8 cellular contexts compared by ENCODE assay signal in the genomic region with DNA sequence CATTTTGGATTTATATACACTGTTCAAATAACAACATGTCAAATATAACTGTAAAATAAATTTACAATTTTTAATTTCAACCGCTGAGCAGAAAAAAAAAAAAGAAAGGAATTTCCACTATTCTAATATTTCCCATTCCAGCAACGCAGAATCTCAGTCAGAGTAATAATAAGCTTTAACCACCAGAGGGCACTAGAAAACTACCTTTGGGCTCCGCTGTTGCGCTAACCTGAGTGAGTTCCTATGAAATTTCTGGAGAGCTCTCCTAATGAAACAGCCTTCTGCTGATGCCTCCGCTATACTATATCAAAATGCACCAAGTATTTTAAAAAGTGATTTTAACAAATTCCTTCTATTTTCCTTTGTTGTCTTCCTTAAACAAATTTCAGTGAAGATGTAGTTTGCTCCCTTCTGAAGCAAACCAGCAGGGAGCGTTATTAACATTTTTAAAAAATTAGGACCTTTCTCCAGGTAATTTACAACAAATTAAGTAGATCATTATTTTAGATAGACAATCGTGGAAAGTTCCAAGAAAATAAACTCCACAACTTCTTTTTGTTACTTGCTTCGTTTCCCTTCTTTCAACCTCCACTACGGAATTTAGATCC. TPM values are rescaled to one million over a fixed set of nuclear protein-coding genes. Genes with fewer than 3 reads are reported as not detected.
DNase-seq lines count a peak whose midpoint lies in the region; ATAC-seq and TF ChIP-seq lines count a peak whose summit lies in the region.

No MANE protein-coding gene starts in this region.

- 0 out of 4 replicates have a peak, but pooled peaks cover 0 to 5% of the 10 kb centered on the region in 2 experiments for H3K4me1 ChIP-seq in HCT116 (ENCODE audit: control insufficient read depth in 1 of 2, insufficient read depth in 2 of 2, low read length in 2 of 2)
- H3K4me1 ChIP-seq in Loucy (ENCODE audit: insufficient read depth, low read length, poor library complexity, severe bottlenecking) = peaks cover 4% of the 10 kb centered on the region
- no peaks in the 10 kb centered on the region for H3K4me1 ChIP-seq in lower lobe of right lung

- H3K27me3 ChIP-seq in AG04450 (ENCODE audit: control insufficient read depth, insufficient read depth, low read length) (no peaks in the 10 kb centered on the region), HCT116 (ENCODE audit: insufficient read depth, low read length) (no peaks in the 10 kb centered on the region), Loucy (ENCODE audit: insufficient read depth, low read length, poor library complexity, severe bottlenecking) (no peaks in the 10 kb centered on the region), lower lobe of right lung (ENCODE audit: low read depth) (no peaks in the 10 kb centered on the region)

- H3K79me2 ChIP-seq in HCT116 (ENCODE audit: insufficient read depth, low read length) = no peaks in the 10 kb centered on the region
- H3K79me2 ChIP-seq in Loucy (ENCODE audit: insufficient read depth, low read length) = no peaks in the 10 kb centered on the region

- no peak overlapping the region for H3K27ac ChIP-seq in AG04450 (ENCODE audit: low read depth, low read length)
- no peak overlapping the region for H3K27ac ChIP-seq in HCT116 (ENCODE audit: low read depth, low read length)
- H3K27ac ChIP-seq in lower lobe of right lung = no peak overlapping the region

- H3K36me3 ChIP-seq in HCT116 (ENCODE audit: control insufficient read depth in 1 of 2, insufficient read depth in 2 of 2, low read length in 2 of 2) = no peaks in the 10 kb centered on the region
- H3K36me3 ChIP-seq in Loucy (ENCODE audit: insufficient read depth, low read length) = no peaks in the 10 kb centered on the region
- no peaks in the 10 kb centered on the region for H3K36me3 ChIP-seq in lower lobe of right lung

- no peak overlapping the region for H3K4me3 Mint-ChIP-seq in type B pancreatic cell

- H3K27ac Mint-ChIP-seq in type B pancreatic cell = no peak overlapping the region

- H3K4me3 ChIP-seq in AG04450 (ENCODE audit: low read depth, low read length) (no peak overlapping the region), HCT116 (replicated peaks in 1 of 2; ENCODE audit: low read depth in 1 of 2, low read length in 2 of 2) (no peak overlapping the region), Loucy (ENCODE audit: low read length, poor library complexity, severe bottlenecking) (no peak overlapping the region), lower lobe of right lung (no peak overlapping the region)

- no peak overlapping the region for H3K4me2 ChIP-seq in HCT116 (ENCODE audit: low read length)
- H3K4me2 ChIP-seq in Loucy (ENCODE audit: low read depth, low read length, poor library complexity, severe bottlenecking) = no peak overlapping the region

- H3K36me3 Mint-ChIP-seq in type B pancreatic cell = no peaks in the 10 kb centered on the region

- TF ChIP-seq CTCF in AG04450 (IDR thresholded peaks at IDR 0.05; ENCODE audit: low read depth, low read length) (peak; percentile 73), GM10266 (IDR thresholded peaks at IDR 0.05; ENCODE audit: control insufficient read depth, insufficient read depth, low read depth, missing control alignments) (peak; percentile 73), HCT116 (IDR thresholded peaks at IDR 0.05 in 2 of 3, conservative IDR thresholded peaks at IDR 0.05 in 1 of 3; ENCODE audit: borderline replicate concordance in 1 of 3, insufficient read depth in 1 of 3, low read depth in 2 of 3, low read length in 2 of 3) (peak; percentile 56 to 80 (median 78)), Loucy (conservative IDR thresholded peaks at IDR 0.05; ENCODE audit: low read length) (peak; percentile 85), lower lobe of right lung (IDR thresholded peaks at IDR 0.05) (peak; percentile 84), type B pancreatic cell (conservative IDR thresholded peaks at IDR 0.05) (peak; percentile 90)

- CTCF ChIA-PET in AG04450 (lab: Charles Lee) (interaction anchor here (0.6 to 13.2 kb wide), 52 partner anchors 9 to 1925 kb away, joined by 3 to 299 read pairs (median 5); partner anchors contain the start of genes ACVR1C, ERMN and GALNT5), HCT116 (lab: Charles Lee) (interaction anchor here (0.7 to 2.8 kb wide), 23 partner anchors 9 to 1417 kb away, joined by 3 to 18 read pairs (median 4); partner anchors contain the start of genes ERMN and GALNT5)

- H3K9me3 ChIP-seq in AG04450 (ENCODE audit: control insufficient read depth, insufficient read depth, low read length) = no peaks in the 10 kb centered on the region
- H3K9me3 ChIP-seq in HCT116 (ENCODE audit: control insufficient read depth in 1 of 2, insufficient read depth in 1 of 2, low read depth in 1 of 2, low read length in 2 of 2) = no peaks in the 10 kb centered on the region
- H3K9me3 ChIP-seq in Loucy (ENCODE audit: insufficient read depth, low read depth, low read length) = no peaks in the 10 kb centered on the region
- no peaks in the 10 kb centered on the region for H3K9me3 ChIP-seq in lower lobe of right lung

- no peaks in the 10 kb centered on the region for H3F3A ChIP-seq in Loucy (ENCODE audit: low read depth)

- peak; percentile 83 for TF ChIP-seq RAD21 in HCT116 (IDR thresholded peaks at IDR 0.05; ENCODE audit: low read depth)

- BruUV-seq in HCT116 (replicated peaks; lab: Mats Ljungman, UMichigan) = no TSS peak

- intact Hi-C loops in HCT116 (cut with micrococcal nuclease) (loop anchor here (1.0 to 5.0 kb wide), 2 partner anchors 190 to 708 kb away; no protein-coding TSS in a partner anchor), lower lobe of right lung (cut with DNase I) (no loop called here)

- TF ChIP-seq POLR2A in HCT116 (IDR thresholded peaks at IDR 0.05; ENCODE audit: borderline replicate concordance, extremely low read depth, insufficient read depth, insufficient read length) = no peak

- RAD21 ChIA-PET in HCT116 (lab: Charles Lee; ENCODE audit: low non-redundant PET in 1 of 2, low total read pairs in 2 of 2, uncharacterized antibody in 2 of 2, unreplicated experiment in 2 of 2) = interaction anchor here (1.3 to 1.4 kb wide), 3 partner anchors 25 to 708 kb away, joined by 3 to 4 read pairs (median 3); no protein-coding TSS in a partner anchor

- no peaks in the 10 kb centered on the region for H3K9me2 ChIP-seq in HCT116 (ENCODE audit: insufficient read depth)
- no peaks in the 10 kb centered on the region for H3K9me2 ChIP-seq in Loucy (replicated peaks; ENCODE audit: low read depth, low read length)

- H3K27me3 Mint-ChIP-seq in type B pancreatic cell = peaks cover 10% of the 10 kb centered on the region

- H2AFZ ChIP-seq in HCT116 (ENCODE audit: low read depth, low read length, poor library complexity, severe bottlenecking) (no peak overlapping the region), Loucy (ENCODE audit: low read length) (no peak overlapping the region)

- H3K9ac ChIP-seq in HCT116 (ENCODE audit: low read length) (no peak overlapping the region), Loucy (ENCODE audit: low read depth, low read length, poor library complexity, severe bottlenecking) (no peak overlapping the region)

- DNase-seq in AG04450 (ENCODE audit: low read depth, low spot score) (peak; percentile 16), GM10266 (ENCODE audit: extremely low spot score) (peak; percentile 22), HCT116 (ENCODE audit: low read depth, low spot score) (peak; percentile 13), SKM-1 (lab: John Stamatoyannopoulos, UW; ENCODE audit: unreplicated experiment) (peak; percentile 37), dermis microvascular lymphatic vessel endothelial cell (ENCODE audit: low read depth in 2 of 2) (peak; percentile 20 to 41), lower lobe of right lung (no peak), type B pancreatic cell (ENCODE audit: extremely low spot score, unreplicated experiment) (no peak)

- POLR2A ChIA-PET in AG04450 (lab: Yijun Ruan, JAX) = interaction anchor here (1.2 kb wide), 1 partner anchor 42 kb away, joined by 3 read pairs; no protein-coding TSS in a partner anchor
- POLR2A ChIA-PET in HCT116 (lab: Charles Lee) = no interaction called here

- H3K9me3 Mint-ChIP-seq in type B pancreatic cell = no peaks in the 10 kb centered on the region

- no peaks in the 10 kb centered on the region for H4K20me1 ChIP-seq in HCT116 (ENCODE audit: insufficient read depth)
- H4K20me1 ChIP-seq in Loucy (ENCODE audit: insufficient read depth, low read length, poor library complexity, severe bottlenecking) = no peaks in the 10 kb centered on the region

- peaks cover 8% of the 10 kb centered on the region for H3K4me1 Mint-ChIP-seq in type B pancreatic cell (ENCODE audit: unreplicated experiment)

- peak; percentile 88 for ATAC-seq in HCT116
- ATAC-seq in lower lobe of right lung = peak; percentile 83 to 88

TF ChIP-seq in HCT116, 20 proteins besides CTCF, POLR2A, EP300 and RAD21 (continues in another document):
- TF ChIP-seq ZBTB33 (IDR thresholded peaks at IDR 0.05; ENCODE audit: extremely low read depth, insufficient replicate concordance, low read length) = no peak
- no peak for TF ChIP-seq JUND (IDR thresholded peaks at IDR 0.05)
- TF ChIP-seq YY1 (IDR thresholded peaks at IDR 0.05; ENCODE audit: extremely low read depth, insufficient replicate concordance, low read depth, low read length) = no peak
- no peak for TF ChIP-seq ZFX (IDR thresholded peaks at IDR 0.05)

RNA-seq across cellular contexts. Expression of gene ERMN, which starts 23.0 kb away (rescaled TPM):
- not detected in 2 replicates for polyA plus RNA-seq in AG04450 (2011; rRNA removed)
- not detected in 2 replicates for polyA minus RNA-seq in AG04450 (2011; rRNA and poly(A)+ RNA removed)
- total RNA-seq in HCT116 (2021; ENCODE audit: unreplicated experiment) = not detected
- not detected in 2 replicates for polyA plus RNA-seq in HCT116 (2012)
- not detected in 2 replicates for total RNA-seq in dermis microvascular lymphatic vessel endothelial cell
- total RNA-seq in lower lobe of right lung = 0.21 TPM
- 1.2 and 1.6 TPM in 2 replicates for total RNA-seq in type B pancreatic cell (ENCODE audit: low replicate concordance)

RNA-seq across cellular contexts. Expression of gene GALNT5, which starts 45.1 kb away (rescaled TPM):
- polyA plus RNA-seq in AG04450 (2011; rRNA removed) = 49.8 and 55.0 TPM in 2 replicates
- polyA minus RNA-seq in AG04450 (2011; rRNA and poly(A)+ RNA removed) = 45.3 and 53.8 TPM in 2 replicates
- total RNA-seq in HCT116 (2021; ENCODE audit: unreplicated experiment) (3.9 TPM), dermis microvascular lymphatic vessel endothelial cell (not detected in 2 replicates), lower lobe of right lung (33.9 TPM), type B pancreatic cell (ENCODE audit: low replicate concordance) (1.7 and 2.6 TPM in 2 replicates)
- 6.0 and 7.3 TPM in 2 replicates for polyA plus RNA-seq in HCT116 (2012)

Comparison
In these comparisons a context has a peak if more than half of its experiments do, and no peak if none do; other contexts are left out.
1. DNase-seq: peak in AG04450 (single experiment), GM10266 (single experiment), HCT116 (single experiment), SKM-1 (single experiment) and dermis microvascular lymphatic vessel endothelial cell (2 of 2); none in lower lobe of right lung (single experiment) and type B pancreatic cell (single experiment).
2. Peak in every context shown above with its lines, with median percentiles within 50 percentile points of each other: CTCF ChIP-seq.